ENCODE assay signal across 15 cellular contexts in the genomic region with DNA sequence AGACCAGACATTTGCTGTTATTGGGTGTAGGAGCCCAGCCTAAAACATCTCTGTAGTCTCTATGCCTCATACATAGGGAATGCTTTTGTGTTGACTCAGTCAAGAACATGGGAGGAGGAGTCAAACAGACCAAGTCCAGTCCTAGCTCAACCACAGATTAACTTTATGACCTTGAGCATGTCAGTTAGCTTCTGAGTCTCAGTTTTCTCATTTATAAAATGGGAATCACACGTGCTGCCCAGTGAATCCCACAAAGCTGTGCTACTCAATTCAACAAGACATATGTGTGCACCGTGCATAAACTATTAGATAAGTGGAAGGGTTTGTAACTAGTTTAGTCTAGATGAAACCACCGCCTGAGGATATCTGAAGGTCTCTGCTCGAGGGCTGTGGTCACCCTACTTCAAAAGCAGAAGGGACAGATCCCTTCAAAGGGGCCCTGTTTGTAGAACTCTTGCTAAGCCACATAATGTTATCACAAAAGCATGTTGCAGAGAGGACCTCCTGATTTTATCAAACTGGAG.
DNase-seq lines count a peak whose midpoint lies in the region; ATAC-seq and TF ChIP-seq lines count a peak whose summit lies in the region.
"Had no signal": no experiment of that assay in that cellular context is flagged by ENCODE, and none has a peak within 500 bp of the region (broad histone marks: within the 10 kb centered on the region; RNA-seq: fewer than 3 reads in every experiment).

No MANE protein-coding gene starts in this region.

- no peak for TF ChIP-seq CTCF in fibroblast of mammary gland (conservative IDR thresholded peaks at IDR 0.05; ENCODE audit: control insufficient read depth, insufficient read depth, low read depth, low read length)
- no peak for TF ChIP-seq CTCF in retinal pigment epithelial cell (conservative IDR thresholded peaks at IDR 0.05; ENCODE audit: low read depth, low read length)

- DNase-seq in GM04503 (ENCODE audit: low read depth) (peak; percentile 66), T1000 (lab: John Stamatoyannopoulos, UW) (peak; percentile 3), fibroblast of mammary gland (ENCODE audit: low read depth) (peak; percentile 89), retinal pigment epithelial cell (ENCODE audit: low read depth) (peak; percentile 43), SW 1271 (lab: John Stamatoyannopoulos, UW) (no peak), GM19240 (ENCODE audit: insufficient read length, low spot score) (no peak)
- DNase-seq: activated CD4-positive, alpha-beta T cell treated with anti-CD3 and anti-CD28 coated beads, Interleukin-2, amount 50 U/mL, for 4 hours; activated naive CD4-positive, alpha-beta T cell treated with anti-CD3 and anti-CD28 coated beads, Interleukin-2, amount 50 U/mL, for 16 hours; Calu3; effector memory CD4-positive, alpha-beta T cell; left colon; posterior cingulate gyrus; SJCRH30 had no signal

- H3K4me3 ChIP-seq in fibroblast of mammary gland (ENCODE audit: control insufficient read depth, low read depth, low read length): no peak overlapping the region
- no peak overlapping the region for H3K4me3 ChIP-seq in retinal pigment epithelial cell (ENCODE audit: low read length)
- H3K4me3 ChIP-seq: SJCRH30 had no signal

- ATAC-seq in GM18907 (IDR thresholded peaks at IDR 0.05; ENCODE audit: unreplicated experiment) (no peak), GM21515 (IDR thresholded peaks at IDR 0.05; ENCODE audit: unreplicated experiment) (no peak)
- ATAC-seq: left colon had no signal

Comparison
In these comparisons a context has a peak if more than half of its experiments do, and no peak if none do; other contexts are left out.
1. DNase-seq: peak in GM04503 (single experiment), T1000 (single experiment), fibroblast of mammary gland (single experiment) and retinal pigment epithelial cell (single experiment); none in SW 1271 (0 of 2) and GM19240 (single experiment).